Comparison of ENCODE assay signal across 32 cellular contexts in genomic region chr12:121283388-121283787, GRCh38.
"Had no signal": no experiment of that assay in that cellular context is flagged by ENCODE, and none has a peak within 500 bp of the region (broad histone marks: within the 10 kb centered on the region; RNA-seq: fewer than 3 reads in every experiment).

No MANE protein-coding gene starts in this region.

- H3K4me3 ChIP-seq: ascending aorta, cardiac muscle cell had no signal

- ATAC-seq: activated CD8-positive, alpha-beta memory T cell treated with anti-CD3 and anti-CD28 coated beads, Interleukin-2, amount 10 ng/mL, durations not matched to agents 7 days and 5 days; activated T-cell treated with anti-CD3 and anti-CD28 coated beads, Interleukin-2, amount 50 U/mL, for 72 hours; activated T-helper 17 cell treated with anti-CD3 and anti-CD28 coated beads, Interleukin-2, amount 50 U/mL, for 72 hours; Panc1; SK-N-SH treated with all-trans-retinoic acid at 6 μM for 48 hours had no signal

- H3K9me3 ChIP-seq: ascending aorta had no signal

- DNase-seq: activated CD4-positive, alpha-beta memory T cell treated with anti-CD3 and anti-CD28 coated beads, Interleukin-2, amount 10 ng/mL, durations not matched to agents 7 days and 5 days; activated CD4-positive, alpha-beta T cell treated with anti-CD3 and anti-CD28 coated beads for 1 hour; activated CD4-positive, alpha-beta T cell treated with anti-CD3 and anti-CD28 coated beads for 48 hours; activated CD4-positive, CD25-positive, alpha-beta regulatory T cell; activated CD8-positive, alpha-beta memory T cell treated with anti-CD3 and anti-CD28 coated beads for 24 hours; activated CD8-positive, alpha-beta memory T cell treated with anti-CD3 and anti-CD28 coated beads, Interleukin-2, amount 10 ng/mL, durations not matched to agents 7 days and 5 days; activated CD8-positive, alpha-beta memory T cell treated with anti-CD3 and anti-CD28 coated beads, Interleukin-2, amount 50 U/mL, for 48 hours; activated effector memory CD4-positive, alpha-beta T cell treated with anti-CD3 and anti-CD28 coated beads, Interleukin-2, amount 50 U/mL, for 16 hours; activated naive CD4-positive, alpha-beta T cell; activated naive CD4-positive, alpha-beta T cell treated with anti-CD3 and anti-CD28 coated beads, Interleukin-2, amount 50 U/mL, for 16 hours; activated naive CD8-positive, alpha-beta T cell treated with anti-CD3 and anti-CD28 coated beads for 36 hours; activated T-cell treated with anti-CD3 and anti-CD28 coated beads, Interleukin-2, amount 50 U/mL, for 72 hours; amygdala; NCI-H1105; NCI-H1417 treated with DMSO at 0.1 percent for 48 hours; NCI-H1694; NCI-H1930; NCI-H2081 treated with DMSO at 0.1 percent for 48 hours; NCI-H226; NCI-H446 treated with DMSO at 0.1 percent for 48 hours; NCI-H524 treated with DMSO at 0.1 percent for 48 hours; SIG-M5; SW 1271; T-helper 1 cell; T-helper 2 cell; T-helper 9 cell had no signal

- H3K27ac ChIP-seq: cardiac muscle cell, VCaP had no signal

- H3K27me3 ChIP-seq: ascending aorta, cardiac muscle cell had no signal

- H3K36me3 ChIP-seq: ascending aorta, cardiac muscle cell had no signal
